8 cellular contexts compared by ENCODE assay signal in the genomic region with DNA sequence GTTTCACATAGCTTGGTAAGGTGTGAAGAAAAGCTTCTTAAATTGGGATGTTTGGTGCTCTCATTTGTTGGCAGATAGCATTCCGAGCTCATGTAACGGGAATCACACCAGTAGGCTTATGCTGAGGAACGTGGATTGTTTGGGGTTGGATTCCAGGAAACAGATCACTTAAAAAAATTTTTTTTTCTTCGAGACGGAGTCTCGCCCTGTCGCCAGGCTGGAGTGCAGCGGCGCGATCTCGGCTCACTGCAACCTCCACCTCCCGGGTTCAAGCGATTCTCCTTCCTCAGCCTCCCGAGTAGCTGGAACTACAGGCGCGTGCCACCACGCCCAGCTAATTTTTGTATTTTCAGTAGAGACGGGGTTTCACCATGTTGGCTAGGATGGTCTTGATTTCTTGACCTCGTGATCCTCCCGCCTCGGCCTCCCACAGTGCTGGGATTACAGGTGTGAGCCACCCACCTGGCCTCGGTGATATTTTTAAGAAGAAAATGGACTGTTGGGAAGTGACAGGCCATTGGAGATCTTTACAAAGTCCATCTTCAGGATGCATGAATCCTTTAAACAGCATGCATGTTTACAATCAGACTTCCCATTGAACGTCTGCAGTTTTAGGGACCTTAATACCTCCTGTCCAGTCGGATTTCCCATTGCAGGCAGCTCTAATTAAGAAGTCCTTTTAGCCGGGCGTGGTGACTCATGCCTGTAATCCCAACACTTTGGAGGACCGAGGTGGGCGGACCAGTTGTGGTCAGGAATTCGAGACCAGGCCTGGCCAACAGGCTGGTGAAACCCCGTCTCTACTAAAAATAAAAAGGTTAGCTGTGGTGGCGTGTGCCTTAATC. TPM values are rescaled to one million over a fixed set of nuclear protein-coding genes. Genes with fewer than 3 reads are reported as not detected.
A peak's percentile ranks its signal among the peaks of the same experiment; 100 is the strongest.
DNase-seq lines count a peak whose midpoint lies in the region; ATAC-seq and TF ChIP-seq lines count a peak whose summit lies in the region.
"Not testable (repeated sequence)": the region's sequence is repeated elsewhere in the genome, so short reads cannot be mapped to it uniquely, and the experiment has no call there.

No MANE protein-coding gene starts in this region.

- H3K4me1 Mint-ChIP-seq in activated CD4-positive, alpha-beta T cell treated with anti-CD3 and anti-CD28 coated beads, Interleukin-2, amount 10 ng/mL, durations not matched to agents 7 days and 5 days = not testable (repeated sequence)

- not testable (repeated sequence) for BruUV-seq in A673 (replicated peaks; lab: Mats Ljungman, UMichigan)

- H3K9me3 Mint-ChIP-seq in activated CD4-positive, alpha-beta T cell treated with anti-CD3 and anti-CD28 coated beads, Interleukin-2, amount 10 ng/mL, durations not matched to agents 7 days and 5 days = not testable (repeated sequence)

- TF ChIP-seq CTCF in A673 (conservative IDR thresholded peaks at IDR 0.05; ENCODE audit: low read depth, low read length); brain microvascular endothelial cell (IDR thresholded peaks at IDR 0.05; ENCODE audit: low read depth, low read length, missing control alignments); gastroesophageal sphincter (IDR thresholded peaks at IDR 0.05); lower lobe of right lung (IDR thresholded peaks at IDR 0.05): not testable (repeated sequence)

- peak overlapping the region; percentile 40 for H3K4me3 ChIP-seq in A673 (ENCODE audit: low read depth, low read length, poor library complexity, severe bottlenecking)
- peak overlapping the region; percentile 40 for H3K4me3 ChIP-seq in brain microvascular endothelial cell (ENCODE audit: low read depth, low read length)
- peak overlapping the region; percentile 42 to 51 for H3K4me3 ChIP-seq in gastroesophageal sphincter
- H3K4me3 ChIP-seq in lower lobe of right lung = peak overlapping the region; percentile 53

- not testable (repeated sequence) for H3K36me3 ChIP-seq in A673 (ENCODE audit: insufficient read depth, low read length, poor library complexity, severe bottlenecking); brain microvascular endothelial cell (replicated peaks); gastroesophageal sphincter; lower lobe of right lung

- POLR2A ChIA-PET in A673 (lab: Charles Lee; ENCODE audit: low non-redundant PET); activated CD4-positive, alpha-beta T cell treated with anti-CD3 and anti-CD28 coated beads, Interleukin-2, amount 10 ng/mL, durations not matched to agents 7 days and 5 days (lab: Charles Lee): not testable (repeated sequence)

- not testable (repeated sequence) for H3K27ac ChIP-seq in A673 (ENCODE audit: low read depth, low read length, poor library complexity, severe bottlenecking); brain microvascular endothelial cell; gastroesophageal sphincter
- H3K27ac ChIP-seq in lower lobe of right lung = peak overlapping the region; percentile 61

- in situ Hi-C loops in brain microvascular endothelial cell (cut with HindIII; ENCODE audit: low pct_ligation_motif_present, low sequenced_read_pairs) = not testable (repeated sequence)

- not testable (repeated sequence) for H3K9me3 ChIP-seq in A673 (ENCODE audit: low read depth, low read length, poor library complexity, severe bottlenecking); gastroesophageal sphincter; lower lobe of right lung

- H3K27me3 Mint-ChIP-seq in activated CD4-positive, alpha-beta T cell treated with anti-CD3 and anti-CD28 coated beads, Interleukin-2, amount 10 ng/mL, durations not matched to agents 7 days and 5 days = not testable (repeated sequence)

- not testable (repeated sequence) for H3K27me3 ChIP-seq in A673 (replicated peaks; ENCODE audit: insufficient read depth, low read depth, low read length, poor library complexity); brain microvascular endothelial cell (replicated peaks); gastroesophageal sphincter; lower lobe of right lung (ENCODE audit: low read depth)

- H3K4me1 ChIP-seq in A673 (ENCODE audit: insufficient read depth, low read length, poor library complexity, severe bottlenecking); gastroesophageal sphincter; lower lobe of right lung: not testable (repeated sequence)

- DNase-seq in A673 (ENCODE audit: low spot score); activated CD4-positive, alpha-beta T cell treated with anti-CD3 and anti-CD28 coated beads, Interleukin-2, amount 10 ng/mL, durations not matched to agents 7 days and 5 days; brain microvascular endothelial cell; lower lobe of right lung: not testable (repeated sequence)
- DNase-seq in NAMALWA (ENCODE audit: low spot score) (peak; percentile 1), renal cortical epithelial cell (ENCODE audit: low read depth) (peak; percentile 23)

- peak overlapping the region; percentile 69 for H3K4me3 Mint-ChIP-seq in activated CD4-positive, alpha-beta T cell treated with anti-CD3 and anti-CD28 coated beads, Interleukin-2, amount 10 ng/mL, durations not matched to agents 7 days and 5 days

- ATAC-seq in GM18499 (IDR thresholded peaks at IDR 0.05; ENCODE audit: insufficient read depth, unreplicated experiment) (peak; percentile 16), lower lobe of right lung (peak; percentile 45 to 69)
- ATAC-seq in gastroesophageal sphincter = not testable (repeated sequence)

- 30 to 63% methylated on average over 2 to 17 of the region's 31 CpGs for WGBS in gastroesophageal sphincter (ENCODE audit: low coverage in 1 of 2), 2 donors

- not testable (repeated sequence) for H3K36me3 Mint-ChIP-seq in activated CD4-positive, alpha-beta T cell treated with anti-CD3 and anti-CD28 coated beads, Interleukin-2, amount 10 ng/mL, durations not matched to agents 7 days and 5 days (ENCODE audit: low read depth)

- TF ChIP-seq EP300 in gastroesophageal sphincter (IDR thresholded peaks at IDR 0.05) = not testable (repeated sequence)

- not testable (repeated sequence) for TF ChIP-seq POLR2A in gastroesophageal sphincter (IDR thresholded peaks at IDR 0.05)

- peak overlapping the region; percentile 46 for H3K27ac Mint-ChIP-seq in activated CD4-positive, alpha-beta T cell treated with anti-CD3 and anti-CD28 coated beads, Interleukin-2, amount 10 ng/mL, durations not matched to agents 7 days and 5 days

- intact Hi-C loops in A673 (cut with micrococcal nuclease; ENCODE audit: unreplicated experiment); lower lobe of right lung (cut with DNase I): not testable (repeated sequence)

- CTCF ChIA-PET in A673 (lab: Charles Lee); activated CD4-positive, alpha-beta T cell treated with anti-CD3 and anti-CD28 coated beads, Interleukin-2, amount 10 ng/mL, durations not matched to agents 7 days and 5 days (lab: Charles Lee): not testable (repeated sequence)

RNA-seq across cellular contexts. Expression of gene GTF2H2C, which starts 0.8 kb away (rescaled TPM):
- total RNA-seq in A673 (2021) (58.9 and 59.0 TPM in 2 replicates), gastroesophageal sphincter (10 to 100 TPM; 15.8 to 32.8 (median 21.3) TPM), lower lobe of right lung (44.1 TPM), renal cortical epithelial cell (61.8 and 76.6 TPM in 2 replicates)
- 10 to 100 TPM; 27.1 to 30.7 TPM for total RNA-seq in activated CD4-positive, alpha-beta T cell treated with anti-CD3 and anti-CD28 coated beads, Interleukin-2, amount 10 ng/mL, durations not matched to agents 7 days and 5 days
